ENCODE assay signal across 8 cellular contexts in genomic region chr20:3045816-3046676, GRCh38. TPM values are rescaled to one million over a fixed set of nuclear protein-coding genes. Genes with fewer than 3 reads are reported as not detected.
DNase-seq lines count a peak whose midpoint lies in the region; ATAC-seq, FAIRE-seq and TF ChIP-seq lines count a peak whose summit lies in the region.

Gene MRPS26 (plus strand): TSS chr20:3046052. CDS start chr20:3046069, 17 bp downstream.

- peaks cover 0 to 4% (median 0%) of the 10 kb centered on the region in 8 donors for H3K9me3 Mint-ChIP-seq in CD4-positive, alpha-beta memory T cell

- H3K4me1 Mint-ChIP-seq in CD4-positive, alpha-beta memory T cell: peaks cover 13 to 30% (median 15%) of the 10 kb centered on the region in 4 donors

- H3K4me1 ChIP-seq in CD4-positive, alpha-beta memory T cell (ENCODE audit: insufficient read depth, low read length): peaks cover 26% of the 10 kb centered on the region
- H3K4me1 ChIP-seq in NT2/D1 (ENCODE audit: insufficient read depth, insufficient read length) (peaks cover 4% of the 10 kb centered on the region), endothelial cell of umbilical vein (ENCODE audit: control insufficient read depth, extremely low read depth, insufficient read depth, low read length) (peaks cover 13% of the 10 kb centered on the region)

- H3K9ac ChIP-seq in NT2/D1 (ENCODE audit: insufficient read length, low read depth): peak within 1 kb of the TSS; percentile 92
- H3K9ac ChIP-seq in endothelial cell of umbilical vein (replicated peaks; ENCODE audit: extremely low read depth, insufficient read depth, low read length): peak within 1 kb of the TSS; percentile 46

- peaks cover 20% of the 10 kb centered on the region for H3K36me3 ChIP-seq in CD4-positive, alpha-beta memory T cell (ENCODE audit: insufficient read depth, low read length)
- peaks cover 39% of the 10 kb centered on the region for H3K36me3 ChIP-seq in NT2/D1 (ENCODE audit: insufficient read depth, insufficient read length, low read length)
- H3K36me3 ChIP-seq in endothelial cell of umbilical vein (ENCODE audit: control insufficient read depth in 2 of 2, extremely low read depth in 1 of 2, insufficient read depth in 2 of 2, low read length in 2 of 2): peaks cover 3 to 16% of the 10 kb centered on the region in 2 experiments

- peaks cover 12 to 27% of the 10 kb centered on the region in 2 donors for H3K36me3 Mint-ChIP-seq in CD4-positive, alpha-beta memory T cell

- dilution Hi-C loops in endothelial cell of umbilical vein (cut with MboI; ENCODE audit: extremely low pct_ligation_motif_present, low sequenced_read_pairs): no loop called here

- peak; percentile 71 to 82 (median 79) for DNase-seq in CD4-positive, alpha-beta memory T cell
- DNase-seq in NT2/D1 (ENCODE audit: low read depth, low spot score) (peak; percentile 90), endothelial cell of umbilical vein (ENCODE audit: low read depth, low spot score) (peak; percentile 87), middle frontal gyrus (ENCODE audit: extremely low spot score, low spot score) (peak; percentile 79)
- peak; percentile 82 for DNase-seq in activated CD8-positive, alpha-beta memory T cell treated with anti-CD3 and anti-CD28 coated beads, Interleukin-2, amount 50 U/mL, for 4 hours
- peak; percentile 58 to 61 for DNase-seq in stimulated activated CD8-positive, alpha-beta memory T cell treated with anti-CD3 and anti-CD28 coated beads, Interleukin-2, amount 100 ng/mL, for 1 hour (ENCODE audit: low read depth in 2 of 2)

- ATAC-seq in GM19351 (IDR thresholded peaks at IDR 0.05; ENCODE audit: unreplicated experiment): peak; percentile 89
- ATAC-seq in HG03521 (IDR thresholded peaks at IDR 0.05; ENCODE audit: unreplicated experiment): peak; percentile 85

- H3K9me1 ChIP-seq in endothelial cell of umbilical vein (replicated peaks; ENCODE audit: control insufficient read depth, extremely low read depth, insufficient read depth, low read length): no peaks in the 10 kb centered on the region

- no peaks in the 10 kb centered on the region for H3K27me3 Mint-ChIP-seq in CD4-positive, alpha-beta memory T cell

- TF ChIP-seq POLR2A in endothelial cell of umbilical vein (IDR thresholded peaks at IDR 0.05; ENCODE audit: low read depth, low read length): peak; percentile 66

- peak within 1 kb of the TSS; percentile 87 for H3K4me2 ChIP-seq in endothelial cell of umbilical vein (ENCODE audit: insufficient read depth, low read length)

- H4K20me1 ChIP-seq in endothelial cell of umbilical vein (replicated peaks; ENCODE audit: control insufficient read depth, extremely low read depth, insufficient read depth, low read length): no peaks in the 10 kb centered on the region

- H3K79me2 ChIP-seq in endothelial cell of umbilical vein (ENCODE audit: control insufficient read depth, insufficient read depth, low read length): peaks cover 9% of the 10 kb centered on the region

- H2AFZ ChIP-seq in endothelial cell of umbilical vein (ENCODE audit: low read depth, low read length): peak within 1 kb of the TSS; percentile 64

- FAIRE-seq in endothelial cell of umbilical vein (lab: Jason Lieb, UNC): peak; percentile 88

- H3K27me3 ChIP-seq in CD4-positive, alpha-beta memory T cell (ENCODE audit: insufficient read depth, low read length): no peaks in the 10 kb centered on the region
- H3K27me3 ChIP-seq in NT2/D1 (ENCODE audit: insufficient read depth, insufficient read length) (no peaks in the 10 kb centered on the region), endothelial cell of umbilical vein (ENCODE audit: control insufficient read depth in 2 of 2, insufficient read depth in 2 of 2, low read length in 2 of 2) (no peaks in the 10 kb centered on the region)

- intact Hi-C loops in CD4-positive, alpha-beta memory T cell (cut with micrococcal nuclease): loop anchor here (5.0 kb wide), 2 partner anchors 174 to 766 kb away; partner anchors contain the start of gene PTPRA
- intact Hi-C loops in endothelial cell of umbilical vein (cut with micrococcal nuclease): loop anchor here (5.0 kb wide), 1 partner anchor 174 kb away; the partner anchor contains the start of gene PTPRA

- CTCF ChIA-PET in CD4-positive, alpha-beta memory T cell (lab: Charles Lee; ENCODE audit: partially characterized antibody): interaction anchor here (1.4 kb wide), 1 partner anchor 172 kb away, joined by 3 read pairs; no protein-coding TSS in a partner anchor
- CTCF ChIA-PET in endothelial cell of umbilical vein (lab: Charles Lee): interaction anchor here (1.0 kb wide), 1 partner anchor 8 kb away, joined by 3 read pairs; no protein-coding TSS in a partner anchor

- peak within 1 kb of the TSS; percentile 73 to 94 (median 80) for H3K27ac Mint-ChIP-seq in CD4-positive, alpha-beta memory T cell

- H3K4me3 ChIP-seq in CD4-positive, alpha-beta memory T cell (ENCODE audit: low read length in 2 of 2): peak within 1 kb of the TSS; percentile 66 to 95
- H3K4me3 ChIP-seq in NT2/D1 (ENCODE audit: insufficient read length, low read depth) (peak within 1 kb of the TSS; percentile 92), endothelial cell of umbilical vein (replicated peaks in 1 of 3; ENCODE audit: insufficient read depth in 1 of 3, low read depth in 1 of 3, low read length in 3 of 3) (peak within 1 kb of the TSS; percentile 58 to 93 (median 63))

- H3K27ac ChIP-seq in CD4-positive, alpha-beta memory T cell (ENCODE audit: low read depth, low read length): peak within 1 kb of the TSS; percentile 62
- no peak within 1 kb of the TSS for H3K27ac ChIP-seq in endothelial cell of umbilical vein (ENCODE audit: insufficient read depth, low read depth, low read length)

- POLR2A ChIA-PET in CD4-positive, alpha-beta memory T cell (lab: Charles Lee; ENCODE audit: partially characterized antibody): interaction anchor here (0.5 to 2.5 kb wide), 8 partner anchors 8 to 363 kb away, joined by 3 to 13 read pairs (median 4); partner anchors contain the start of genes ITPA, PCED1A and VPS16
- POLR2A ChIA-PET in endothelial cell of umbilical vein (lab: Charles Lee): interaction anchor here (0.6 kb wide), 2 partner anchors 136 to 1936 kb away, joined by 3 to 6 read pairs; no protein-coding TSS in a partner anchor

- no peaks in the 10 kb centered on the region for H3K9me3 ChIP-seq in CD4-positive, alpha-beta memory T cell (ENCODE audit: control insufficient read depth in 1 of 2, low read length in 2 of 2)
- H3K9me3 ChIP-seq in NT2/D1 (ENCODE audit: insufficient read depth, low read length) (no peaks in the 10 kb centered on the region), endothelial cell of umbilical vein (replicated peaks; ENCODE audit: control insufficient read depth, insufficient read depth, low read length) (no peaks in the 10 kb centered on the region)

- TSS peak; percentile 17 for BruUV-seq in endothelial cell of umbilical vein (replicated peaks; lab: Mats Ljungman, UMichigan)

- H3K4me3 Mint-ChIP-seq in CD4-positive, alpha-beta memory T cell: peak within 1 kb of the TSS; percentile 81 to 92 (median 89)

- no peak for TF ChIP-seq CTCF in endothelial cell of umbilical vein (IDR thresholded peaks at IDR 0.05; ENCODE audit: extremely low read depth in 1 of 2, insufficient read depth in 1 of 2, low read depth in 1 of 2, low read length in 2 of 2)

TF ChIP-seq in endothelial cell of umbilical vein, 7 proteins besides CTCF, POLR2A, EP300 and RAD21:
- TF ChIP-seq POLR2AphosphoS5 (IDR thresholded peaks at IDR 0.05; ENCODE audit: insufficient read depth, low read depth, low read length) (peak; percentile 82), JUN (IDR thresholded peaks at IDR 0.05; ENCODE audit: borderline replicate concordance, insufficient read depth, insufficient read length, low read depth) (no peak), MYC (IDR thresholded peaks at IDR 0.05; ENCODE audit: low read depth, low read length) (no peak), MAX (IDR thresholded peaks at IDR 0.05; ENCODE audit: insufficient read depth, insufficient read length) (peak; percentile 14), FOS (IDR thresholded peaks at IDR 0.05; ENCODE audit: borderline replicate concordance, insufficient read depth, low read length) (no peak)
TF ChIP-seq in endothelial cell of umbilical vein: peak in this region for 2.

RNA-seq across cellular contexts. Expression of gene MRPS26, which starts in this region (rescaled TPM):
- 10 to 100 TPM; 31.6 to 32.2 TPM for total RNA-seq in CD4-positive, alpha-beta memory T cell
- 10 to 100 TPM; 64.0 to 66.4 TPM for polyA plus RNA-seq in CD4-positive, alpha-beta memory T cell
- 41.2 and 43.9 TPM in 2 replicates for total RNA-seq in endothelial cell of umbilical vein
- 41.0 and 48.7 TPM in 2 replicates for polyA plus RNA-seq in endothelial cell of umbilical vein
- polyA plus RNA-seq in endothelial cell of umbilical vein (2011; cell fraction: cytosol; rRNA removed): 39.0 and 48.8 TPM in 2 replicates
- 17.1 and 18.0 TPM in 2 replicates for polyA plus RNA-seq in endothelial cell of umbilical vein (2011; cell fraction: nucleus; rRNA removed)
- 40.9 and 42.0 TPM in 2 replicates for polyA plus RNA-seq in endothelial cell of umbilical vein (2012)
- polyA minus RNA-seq in endothelial cell of umbilical vein: 12.5 and 16.1 TPM in 2 replicates
- polyA minus RNA-seq in endothelial cell of umbilical vein (2011; cell fraction: cytosol; rRNA and poly(A)+ RNA removed): 23.8 TPM
- 2.9 and 4.5 TPM in 2 replicates for polyA minus RNA-seq in endothelial cell of umbilical vein (2011; cell fraction: nucleus; rRNA and poly(A)+ RNA removed)
